ENCODE assay signal across 19 cellular contexts in the genomic region with DNA sequence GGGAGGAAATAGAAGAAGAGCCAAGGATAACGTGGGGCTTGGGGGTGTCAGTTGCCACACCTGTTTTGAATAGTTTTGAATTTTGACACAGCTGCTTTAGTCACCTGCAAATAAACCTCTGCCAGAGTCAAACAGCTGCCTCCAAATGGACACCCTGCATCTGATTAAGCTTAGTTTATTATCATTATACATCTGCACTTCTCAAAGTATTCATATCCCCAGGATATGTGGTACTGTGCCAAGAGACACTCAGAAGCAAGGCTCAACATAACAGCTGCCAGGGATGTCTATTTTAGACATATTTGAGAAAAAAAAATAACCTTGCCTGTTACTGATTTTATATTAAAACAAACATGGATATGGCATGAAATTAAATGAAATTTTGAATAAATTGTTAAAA.
DNase-seq lines count a peak whose midpoint lies in the region; ATAC-seq lines count a peak whose summit lies in the region.
"Had no signal": no experiment of that assay in that cellular context is flagged by ENCODE, and none has a peak within 500 bp of the region (broad histone marks: within the 10 kb centered on the region; RNA-seq: fewer than 3 reads in every experiment).

No MANE protein-coding gene starts in this region.

- H3K9me3 ChIP-seq in SJCRH30 (replicated peaks), result peaks cover 33% of the 10 kb centered on the region
- H3K9me3 ChIP-seq: BLaER1 treated with 17β-estradiol and CSF1 and Interleukin-3, amounts not matched to agents 10 nM and 100 nM had no signal

- no peaks in the 10 kb centered on the region for H3K36me3 ChIP-seq in SJCRH30
- H3K36me3 ChIP-seq: BLaER1 treated with 17β-estradiol and CSF1 and Interleukin-3, amounts not matched to agents 10 nM and 100 nM had no signal

- no peak for ATAC-seq in stimulated activated naive CD8-positive, alpha-beta T cell treated with anti-CD3 and anti-CD28 coated beads, Interleukin-15, Interleukin-2, amounts not matched to agents 100 U/mL and 50 U/mL, for 24 hours
- no peak for ATAC-seq in HG03159 (IDR thresholded peaks at IDR 0.05; ENCODE audit: unreplicated experiment)
- ATAC-seq in GM21619 (IDR thresholded peaks at IDR 0.05; ENCODE audit: unreplicated experiment), result no peak
- ATAC-seq: A549; CD8-positive, alpha-beta T cell had no signal

- H3K27me3 ChIP-seq in SJCRH30, result no peaks in the 10 kb centered on the region
- H3K27me3 ChIP-seq: BLaER1 treated with 17β-estradiol and CSF1 and Interleukin-3, amounts not matched to agents 10 nM and 100 nM had no signal

- no peak overlapping the region for H3K4me3 ChIP-seq in SJCRH30
- H3K4me3 ChIP-seq: A549; BLaER1 treated with 17β-estradiol and CSF1 and Interleukin-3, amounts not matched to agents 10 nM and 100 nM had no signal

- peak overlapping the region; percentile 1; the same call in 1 of the 2 replicates for H3K27ac ChIP-seq in SJCRH30
- H3K27ac ChIP-seq: A549; BLaER1 treated with 17β-estradiol and CSF1 and Interleukin-3, amounts not matched to agents 10 nM and 100 nM; RWPE1 had no signal

- peaks cover 12% of the 10 kb centered on the region for H3K4me1 ChIP-seq in SJCRH30
- H3K4me1 ChIP-seq: A549; BLaER1 treated with 17β-estradiol and CSF1 and Interleukin-3, amounts not matched to agents 10 nM and 100 nM had no signal

- DNase-seq in EL, result peak; percentile 32
- peak; percentile 91 to 97 for DNase-seq in SJCRH30
- peak; percentile 61 for DNase-seq in dedifferentiated amniotic fluid mesenchymal stem cell (ENCODE audit: extremely low spot score)
- DNase-seq in myocyte (ENCODE audit: low read depth), result peak; percentile 80
- DNase-seq in stimulated activated naive CD8-positive, alpha-beta T cell treated with anti-CD3 and anti-CD28 coated beads, Interleukin-15, Interleukin-2, amounts not matched to agents 100 U/mL and 50 U/mL, for 24 hours, result no peak
- DNase-seq: CD8-positive, alpha-beta T cell; DMS53; H7; HFFc6; Kasumi-1; NCI-H1105 treated with DMSO at 0.1 percent for 48 hours; NCI-H1694 treated with DMSO at 0.1 percent for 48 hours; NCI-H774; SIG-M5 had no signal
